Comparison of ENCODE assay signal across 19 cellular contexts in the genomic region with DNA sequence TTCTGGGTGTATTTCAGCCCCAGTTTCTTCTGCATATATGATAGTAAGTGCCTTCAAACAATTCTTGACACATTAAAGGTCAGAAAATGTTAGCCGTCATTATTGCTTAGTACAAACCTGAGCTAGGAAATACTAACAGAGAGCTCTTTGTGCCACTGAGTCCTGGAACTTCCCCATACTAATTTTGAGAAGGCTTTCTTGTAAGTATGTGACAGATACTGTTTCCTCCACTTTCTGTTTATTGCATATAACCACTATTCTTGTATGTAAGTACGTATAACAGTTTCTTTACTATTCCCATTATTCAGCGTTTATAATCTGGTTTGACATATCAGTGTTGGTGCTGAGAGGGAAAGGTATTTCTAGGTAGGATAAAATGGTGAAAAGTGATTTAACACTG.
"Had no signal": no experiment of that assay in that cellular context is flagged by ENCODE, and none has a peak within 500 bp of the region (broad histone marks: within the 10 kb centered on the region; RNA-seq: fewer than 3 reads in every experiment).

No MANE protein-coding gene starts in this region.

- DNase-seq: amniotic stem cell; effector memory CD8-positive, alpha-beta T cell; foreskin fibroblast; left cardiac atrium; mesenchymal stem cell; mucosa of descending colon; naive B cell; ovary; right lobe of liver; small intestine; stimulated activated CD4-positive, alpha-beta T cell treated with anti-CD3 and anti-CD28 coated beads, Interleukin-15, amount 100 ng/mL, for 24 hours; stimulated activated CD4-positive, alpha-beta T cell treated with anti-CD3 and anti-CD28 coated beads, Interleukin-2, amount 100 ng/mL, for 48 hours; stimulated activated naive CD8-positive, alpha-beta T cell treated with anti-CD3 and anti-CD28 coated beads, Interleukin-15, amount 100 ng/mL, for 72 hours; WERI-Rb-1 had no signal

- H3K4me3 Mint-ChIP-seq: activated CD4-positive, alpha-beta T cell treated with anti-CD3 and anti-CD28 coated beads, Interleukin-2, amount 10 ng/mL, durations not matched to agents 24 days and 14 days; stimulated activated naive CD8-positive, alpha-beta T cell treated with anti-CD3 and anti-CD28 coated beads, Interleukin-15, amount 100 ng/mL, for 72 hours; type B pancreatic cell had no signal

- H3K9me3 ChIP-seq: mucosa of descending colon, ovary, right lobe of liver, suprapubic skin had no signal

- H3K9me3 Mint-ChIP-seq: activated CD4-positive, alpha-beta T cell treated with anti-CD3 and anti-CD28 coated beads, Interleukin-2, amount 10 ng/mL, durations not matched to agents 24 days and 14 days; activated naive CD4-positive, alpha-beta T cell treated with anti-CD3 and anti-CD28 coated beads, Interleukin-2, amount 50 U/mL, for 72 hours; effector memory CD8-positive, alpha-beta T cell; naive B cell; stimulated activated naive CD8-positive, alpha-beta T cell treated with anti-CD3 and anti-CD28 coated beads, Interleukin-15, amount 100 ng/mL, for 72 hours; type B pancreatic cell had no signal

- H3K27ac Mint-ChIP-seq: activated CD4-positive, alpha-beta T cell treated with anti-CD3 and anti-CD28 coated beads, Interleukin-2, amount 10 ng/mL, durations not matched to agents 24 days and 14 days; activated naive CD4-positive, alpha-beta T cell treated with anti-CD3 and anti-CD28 coated beads, Interleukin-2, amount 50 U/mL, for 72 hours; type B pancreatic cell had no signal

- H3K36me3 Mint-ChIP-seq: naive B cell had no signal

- ATAC-seq: activated naive CD4-positive, alpha-beta T cell treated with anti-CD3 and anti-CD28 coated beads, Interleukin-2, amount 50 U/mL, for 72 hours; effector memory CD8-positive, alpha-beta T cell; left cardiac atrium; mucosa of descending colon; right lobe of liver; stimulated activated naive CD8-positive, alpha-beta T cell treated with anti-CD3 and anti-CD28 coated beads, Interleukin-15, amount 100 ng/mL, for 72 hours had no signal

- H3K27ac ChIP-seq: hepatocyte, ovary, right lobe of liver, suprapubic skin, WERI-Rb-1 had no signal

- H3K27me3 ChIP-seq: hepatocyte, ovary, right lobe of liver, suprapubic skin had no signal

- H3K27me3 Mint-ChIP-seq: activated CD4-positive, alpha-beta T cell treated with anti-CD3 and anti-CD28 coated beads, Interleukin-2, amount 10 ng/mL, durations not matched to agents 24 days and 14 days; effector memory CD8-positive, alpha-beta T cell; naive B cell; stimulated activated naive CD8-positive, alpha-beta T cell treated with anti-CD3 and anti-CD28 coated beads, Interleukin-15, amount 100 ng/mL, for 72 hours; type B pancreatic cell had no signal

- H3K36me3 ChIP-seq: ovary had no signal

- H3K4me3 ChIP-seq: hepatocyte, mucosa of descending colon, ovary, right lobe of liver, suprapubic skin had no signal
